Comparison of ENCODE assay signal across 8 cellular contexts in the genomic region with DNA sequence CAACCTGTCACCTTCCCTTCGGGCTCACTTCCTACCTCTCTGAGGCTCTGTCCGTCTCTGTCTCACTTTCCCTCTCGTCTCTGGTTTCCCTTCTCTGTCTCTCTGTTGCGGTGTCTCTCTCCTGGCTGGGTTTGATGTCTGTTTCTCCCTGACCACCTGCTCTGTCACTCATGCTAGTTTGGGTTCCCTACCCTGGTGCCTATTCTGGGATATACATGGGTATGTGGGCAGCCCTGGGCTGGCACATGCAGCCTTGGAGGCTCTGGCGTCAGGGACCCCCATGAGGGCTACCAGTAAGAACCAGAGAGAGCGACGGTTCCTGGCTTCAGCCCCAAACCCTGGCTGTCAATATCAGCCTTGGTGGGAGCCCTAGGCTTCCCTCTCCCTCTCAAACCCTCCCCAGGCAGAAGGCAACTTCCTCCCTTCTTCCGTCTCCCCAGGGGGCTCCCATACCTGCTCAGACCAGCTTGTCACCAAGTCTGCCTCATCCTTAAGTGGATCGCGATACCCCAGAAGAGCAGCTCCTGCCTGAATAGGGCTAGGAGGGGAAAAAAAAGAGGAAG. TPM values are rescaled to one million over a fixed set of nuclear protein-coding genes. Genes with fewer than 3 reads are reported as not detected.
A peak's percentile ranks its signal among the peaks of the same experiment; 100 is the strongest.
DNase-seq lines count a peak whose midpoint lies in the region; ATAC-seq, FAIRE-seq and TF ChIP-seq lines count a peak whose summit lies in the region.

No MANE protein-coding gene starts in this region.

- no peaks in the 10 kb centered on the region for H3K9me3 Mint-ChIP-seq in activated T-cell treated with anti-CD3 and anti-CD28 coated beads, Interleukin-2, amount 50 U/mL, for 24 hours
- H3K9me3 Mint-ChIP-seq in activated B cell treated with CpG ODN at 0.5 μM for 24 hours = no peaks in the 10 kb centered on the region
- peaks cover 0 to 4% (median 0%) of the 10 kb centered on the region in 8 donors for H3K9me3 Mint-ChIP-seq in CD4-positive, alpha-beta memory T cell

- intact Hi-C loops in activated B cell treated with CpG ODN at 0.5 μM for 24 hours (cut with micrococcal nuclease) = loop anchor here (1.0 kb wide), 1 partner anchor 7 kb away; no protein-coding TSS in a partner anchor
- intact Hi-C loops in CD4-positive, alpha-beta memory T cell (cut with micrococcal nuclease) = no loop called here

- H3K4me1 Mint-ChIP-seq in activated T-cell treated with anti-CD3 and anti-CD28 coated beads, Interleukin-2, amount 50 U/mL, for 24 hours (ENCODE audit: low read depth) = peaks cover 14% of the 10 kb centered on the region
- peaks cover 22% of the 10 kb centered on the region for H3K4me1 Mint-ChIP-seq in activated B cell treated with CpG ODN at 0.5 μM for 24 hours
- H3K4me1 Mint-ChIP-seq in CD4-positive, alpha-beta memory T cell = peaks cover 4 to 24% (median 11%) of the 10 kb centered on the region in 4 donors

- H3K4me1 ChIP-seq in thymus (ENCODE audit: control insufficient read depth, insufficient read depth, low read length) = no peaks in the 10 kb centered on the region
- H3K4me1 ChIP-seq in CD4-positive, alpha-beta memory T cell (ENCODE audit: insufficient read depth, low read length) = peaks cover 10% of the 10 kb centered on the region

- DNase-seq in activated T-cell treated with anti-CD3 and anti-CD28 coated beads, Interleukin-2, amount 50 U/mL, for 24 hours = no peak
- no peak for DNase-seq in activated T-cell treated with anti-CD3 and anti-CD28 coated beads for 4 hours
- no peak for DNase-seq in activated B cell treated with CpG ODN at 0.5 μM for 24 hours
- DNase-seq in frontal cortex (ENCODE audit: low spot score in 2 of 2) = no peak
- DNase-seq in CD4-positive, alpha-beta memory T cell = no peak

- H3K9me3 ChIP-seq in iPS-18c (ENCODE audit: control insufficient read depth, insufficient read depth, low read length) (peaks cover 18% of the 10 kb centered on the region), thymus (ENCODE audit: control insufficient read depth) (no peaks in the 10 kb centered on the region)
- no peaks in the 10 kb centered on the region for H3K9me3 ChIP-seq in CD4-positive, alpha-beta memory T cell (ENCODE audit: control insufficient read depth in 1 of 2, low read length in 2 of 2)

- ATAC-seq in activated B cell treated with CpG ODN at 0.5 μM for 24 hours (ENCODE audit: low read depth) (peak; percentile 2), GM18520 (IDR thresholded peaks at IDR 0.05; ENCODE audit: unreplicated experiment) (no peak)

- CTCF ChIA-PET in activated B cell treated with CpG ODN at 0.5 μM for 24 hours (lab: Charles Lee) = interaction anchor here (1.0 kb wide), 1 partner anchor 10 kb away, joined by 4 read pairs; the partner anchor contains the start of gene RPL10
- CTCF ChIA-PET in CD4-positive, alpha-beta memory T cell (lab: Charles Lee; ENCODE audit: partially characterized antibody) = interaction anchor here (1.4 kb wide), 1 partner anchor 11 kb away, joined by 3 read pairs; no protein-coding TSS in a partner anchor

- peak overlapping the region; percentile 75 for H3K27ac Mint-ChIP-seq in activated T-cell treated with anti-CD3 and anti-CD28 coated beads, Interleukin-2, amount 50 U/mL, for 24 hours
- peak overlapping the region; percentile 87 for H3K27ac Mint-ChIP-seq in activated B cell treated with CpG ODN at 0.5 μM for 24 hours
- H3K27ac Mint-ChIP-seq in CD4-positive, alpha-beta memory T cell = peak overlapping the region in 3 of 7 donors; percentile 11 to 85 (median 24)

- peaks cover 12% of the 10 kb centered on the region for H3K27me3 Mint-ChIP-seq in activated T-cell treated with anti-CD3 and anti-CD28 coated beads, Interleukin-2, amount 50 U/mL, for 24 hours
- H3K27me3 Mint-ChIP-seq in activated B cell treated with CpG ODN at 0.5 μM for 24 hours = no peaks in the 10 kb centered on the region
- H3K27me3 Mint-ChIP-seq in CD4-positive, alpha-beta memory T cell = no peaks in the 10 kb centered on the region

- H3K27ac ChIP-seq in thymus (ENCODE audit: low read depth) = no peak overlapping the region
- no peak overlapping the region for H3K27ac ChIP-seq in CD4-positive, alpha-beta memory T cell (ENCODE audit: low read depth, low read length)

- H3K36me3 Mint-ChIP-seq in activated T-cell treated with anti-CD3 and anti-CD28 coated beads, Interleukin-2, amount 50 U/mL, for 24 hours (ENCODE audit: low read depth) = peaks cover 18% of the 10 kb centered on the region
- H3K36me3 Mint-ChIP-seq in activated B cell treated with CpG ODN at 0.5 μM for 24 hours (ENCODE audit: low read depth) = peaks cover 2% of the 10 kb centered on the region
- peaks cover 0 to 9% of the 10 kb centered on the region in 2 donors for H3K36me3 Mint-ChIP-seq in CD4-positive, alpha-beta memory T cell

- 54% methylated on average over 10 of the region's 10 CpGs for WGBS in thymus

- no peak for TF ChIP-seq CTCF in activated B cell treated with CpG ODN at 0.5 μM for 24 hours (IDR thresholded peaks at IDR 0.05)

- POLR2A ChIA-PET in activated B cell treated with CpG ODN at 0.5 μM for 24 hours (lab: Charles Lee) = interaction anchor here (0.5 to 7.3 kb wide), 6 partner anchors 10 to 342 kb away, joined by 3 to 125 read pairs (median 8); partner anchors contain the start of genes ATP6AP1, GAB3, RPL10 and SLC10A3
- POLR2A ChIA-PET in CD4-positive, alpha-beta memory T cell (lab: Charles Lee; ENCODE audit: partially characterized antibody) = interaction anchor here (1.4 to 5.8 kb wide), 2 partner anchors 10 to 33 kb away, joined by 4 to 101 read pairs; partner anchors contain the start of gene RPL10

- peaks cover 4% of the 10 kb centered on the region for H3K36me3 ChIP-seq in thymus (ENCODE audit: control insufficient read depth, insufficient read depth)
- H3K36me3 ChIP-seq in CD4-positive, alpha-beta memory T cell (ENCODE audit: insufficient read depth, low read length) = no peaks in the 10 kb centered on the region

- H3K4me3 ChIP-seq in iPS-18c (ENCODE audit: insufficient read depth, low read depth, low read length) = peak overlapping the region; percentile 38
- H3K4me3 ChIP-seq in thymus (ENCODE audit: low read length) = peak overlapping the region; percentile 38
- no peak overlapping the region for H3K4me3 ChIP-seq in CD4-positive, alpha-beta memory T cell (ENCODE audit: low read length in 2 of 2)

- no peaks in the 10 kb centered on the region for H3K27me3 ChIP-seq in thymus (ENCODE audit: control insufficient read depth, insufficient read depth)
- no peaks in the 10 kb centered on the region for H3K27me3 ChIP-seq in CD4-positive, alpha-beta memory T cell (ENCODE audit: insufficient read depth, low read length)

- FAIRE-seq in frontal cortex (lab: Jason Lieb, UNC) = no peak

- peak overlapping the region; percentile 71 for H3K4me3 Mint-ChIP-seq in activated T-cell treated with anti-CD3 and anti-CD28 coated beads, Interleukin-2, amount 50 U/mL, for 24 hours
- peak overlapping the region; percentile 75 for H3K4me3 Mint-ChIP-seq in activated B cell treated with CpG ODN at 0.5 μM for 24 hours
- H3K4me3 Mint-ChIP-seq in CD4-positive, alpha-beta memory T cell = peak overlapping the region in 4 of 8 donors; percentile 15 to 67 (median 38)

RNA-seq across cellular contexts. Expression of gene DNASE1L1, which starts 0.3 kb away (rescaled TPM):
- total RNA-seq in activated B cell treated with CpG ODN at 0.5 μM for 24 hours (15.3 and 15.8 TPM in 2 replicates), frontal cortex (4.5 TPM)
- 23.0 TPM for polyA plus RNA-seq in thymus
- 10 to 100 TPM; 25.3 to 26.3 TPM for total RNA-seq in CD4-positive, alpha-beta memory T cell
- polyA plus RNA-seq in CD4-positive, alpha-beta memory T cell = 10 to 100 TPM; 14.0 to 16.2 TPM

RNA-seq across cellular contexts. Expression of gene TAFAZZIN, which starts 2.6 kb away (rescaled TPM):
- total RNA-seq in activated B cell treated with CpG ODN at 0.5 μM for 24 hours (50.5 and 66.1 TPM in 2 replicates), frontal cortex (11.0 TPM)
- polyA plus RNA-seq in thymus = 111 TPM
- total RNA-seq in CD4-positive, alpha-beta memory T cell = 100 to 1,000 TPM; 139 to 141 TPM
- 10 to 100 TPM; 47.3 to 48.2 TPM for polyA plus RNA-seq in CD4-positive, alpha-beta memory T cell

RNA-seq across cellular contexts. Expression of gene RPL10, which starts 10.6 kb away (rescaled TPM):
- total RNA-seq in activated B cell treated with CpG ODN at 0.5 μM for 24 hours = 5,113 and 5,534 TPM in 2 replicates
- polyA plus RNA-seq in thymus = 5,714 TPM
- total RNA-seq in frontal cortex = 2,273 TPM
- 1,000 to 10,000 TPM; 5,157 to 5,386 TPM for total RNA-seq in CD4-positive, alpha-beta memory T cell
- polyA plus RNA-seq in CD4-positive, alpha-beta memory T cell = 1,000 to 10,000 TPM; 4,018 to 5,740 TPM

RNA-seq across cellular contexts. Expression of gene ATP6AP1, which starts 19.7 kb away (rescaled TPM):
- total RNA-seq in activated B cell treated with CpG ODN at 0.5 μM for 24 hours (36.6 and 38.8 TPM in 2 replicates), frontal cortex (50.1 TPM)
- 53.7 TPM for polyA plus RNA-seq in thymus
- total RNA-seq in CD4-positive, alpha-beta memory T cell = 10 to 100 TPM; 60.4 to 62.6 TPM
- polyA plus RNA-seq in CD4-positive, alpha-beta memory T cell = 100 to 1,000 TPM; 114 to 149 TPM

RNA-seq across cellular contexts. Expression of gene GDI1, which starts 28.2 kb away (rescaled TPM):
- total RNA-seq in activated B cell treated with CpG ODN at 0.5 μM for 24 hours (112 and 127 TPM in 2 replicates), frontal cortex (240 TPM)
- polyA plus RNA-seq in thymus = 144 TPM
- total RNA-seq in CD4-positive, alpha-beta memory T cell = 100 to 1,000 TPM; 212 to 220 TPM
- 10 to 100 TPM; 48.2 to 63.9 TPM for polyA plus RNA-seq in CD4-positive, alpha-beta memory T cell

Comparison
In these comparisons a context has a peak if more than half of its experiments do, and no peak if none do; other contexts are left out.
1. H3K4me3 ChIP-seq: peak in iPS-18c (single experiment) and thymus (single experiment); none in CD4-positive, alpha-beta memory T cell (0 of 2).